Comparison of ENCODE assay signal across 10 cellular contexts in the genomic region with DNA sequence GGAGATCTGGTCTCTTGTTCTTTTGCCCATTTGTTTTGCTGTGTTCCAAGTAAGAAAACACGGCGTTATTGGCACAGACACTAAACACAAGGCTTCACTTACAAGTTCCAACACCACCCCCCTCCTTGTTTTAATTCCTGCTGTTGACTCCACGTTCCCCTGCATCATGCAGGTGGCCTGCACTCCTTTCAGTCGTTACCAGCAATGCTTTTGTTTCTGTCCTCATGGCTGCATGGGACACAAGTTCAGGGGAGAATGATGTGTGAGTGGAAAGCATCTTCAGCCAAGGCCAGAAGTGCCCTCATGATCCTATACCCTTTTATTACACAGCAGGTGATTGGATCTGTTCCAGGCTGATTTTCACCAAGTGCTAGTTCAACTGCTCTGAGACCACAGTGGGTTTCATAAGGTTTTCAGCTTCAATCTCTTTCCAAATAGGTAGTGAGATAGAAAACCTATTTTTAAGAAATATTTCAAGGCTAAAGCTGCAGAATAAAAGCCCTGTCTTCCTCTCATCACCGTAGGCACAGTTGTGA.
"Had no signal": no experiment of that assay in that cellular context is flagged by ENCODE, and none has a peak within 500 bp of the region (broad histone marks: within the 10 kb centered on the region; RNA-seq: fewer than 3 reads in every experiment).

No MANE protein-coding gene starts in this region.

- ATAC-seq: natural killer cell; right lobe of liver; stimulated activated naive B cell treated with anti-CD40 and anti-IgM and Interleukin-4, amounts not matched to agents 10 μg/mL and 1 μg/mL and 100 μg/mL, for 72 hours had no signal

- H3K27ac ChIP-seq: right lobe of liver, spleen had no signal

- H3K36me3 ChIP-seq: right lobe of liver, spleen had no signal

- H3K27me3 ChIP-seq: right lobe of liver, spleen had no signal

- H3K9me3 ChIP-seq: right lobe of liver had no signal

- DNase-seq: activated CD4-positive, alpha-beta T cell treated with anti-CD3 and anti-CD28 coated beads for 4 hours; activated naive CD4-positive, alpha-beta T cell; endodermal cell; erythroblast; natural killer cell; right lobe of liver; spleen; stimulated activated CD4-positive, alpha-beta T cell treated with anti-CD3 and anti-CD28 coated beads, Interleukin-1b, Interleukin-23, amount 100 ng/mL, for 48 hours; stimulated activated naive B cell treated with anti-CD40 and anti-IgM and Interleukin-4, amounts not matched to agents 10 μg/mL and 1 μg/mL and 100 μg/mL, for 72 hours; substantia nigra had no signal

- H3K4me3 ChIP-seq: right lobe of liver, spleen had no signal

- H3K4me1 ChIP-seq: right lobe of liver, spleen had no signal
